Comparison of ENCODE assay signal across 8 cellular contexts in genomic region chr20:34190679-34191090, GRCh38. TPM values are rescaled to one million over a fixed set of nuclear protein-coding genes. Genes with fewer than 3 reads are reported as not detected.
DNase-seq lines count a peak whose midpoint lies in the region; ATAC-seq and TF ChIP-seq lines count a peak whose summit lies in the region.

No MANE protein-coding gene starts in this region.

- intact Hi-C loops in mucosa of descending colon (cut with DNase I, micrococcal nuclease) = no loop called here
- intact Hi-C loops in testis (cut with DNase I; ENCODE audit: low total_unique reads) = loop anchor here (10.0 kb wide), 1 partner anchor 124 kb away; no protein-coding TSS in a partner anchor

- no peaks in the 10 kb centered on the region for H3K27me3 ChIP-seq in testis

- no peaks in the 10 kb centered on the region for H3K36me3 ChIP-seq in mucosa of descending colon (ENCODE audit: low read depth)
- no peaks in the 10 kb centered on the region for H3K36me3 ChIP-seq in testis (ENCODE audit: low read depth, missing control alignments)

- WGBS in testis, 2 donors = 18 to 29% methylated on average over 3 of the region's 3 CpGs

- peak; percentile 95 for ATAC-seq in esophagus mucosa
- peak; percentile 88 for ATAC-seq in mucosa of descending colon
- ATAC-seq in GM21825 (IDR thresholded peaks at IDR 0.05; ENCODE audit: unreplicated experiment) = no peak

- peak; percentile 93 for DNase-seq in Ammon's horn (ENCODE audit: low spot score)
- DNase-seq in GOT3 (lab: John Stamatoyannopoulos, UW) = peak; percentile 38
- peak; percentile 83 for DNase-seq in NCI-H2227 (lab: John Stamatoyannopoulos, UW; ENCODE audit: unreplicated experiment)
- DNase-seq in activated CD4-positive, alpha-beta T cell treated with anti-CD3 and anti-CD28 coated beads, Interleukin-2, amount 50 U/mL, for 1 hour = peak; percentile 15
- DNase-seq in mucosa of descending colon = peak in 2 of 3 donors; percentile 68 to 71
- peak; percentile 89 for DNase-seq in testis

- TF ChIP-seq POLR2A in testis (IDR thresholded peaks at IDR 0.05) = no peak

- no peaks in the 10 kb centered on the region for H3K4me1 ChIP-seq in mucosa of descending colon (ENCODE audit: low read depth)
- H3K4me1 ChIP-seq in testis = no peaks in the 10 kb centered on the region

- TF ChIP-seq CTCF in mucosa of descending colon (IDR thresholded peaks at IDR 0.05) (no peak), testis (IDR thresholded peaks at IDR 0.05) (peak; percentile 45 to 66 (median 60))

- H3K9me3 ChIP-seq in mucosa of descending colon (no peaks in the 10 kb centered on the region), testis (no peaks in the 10 kb centered on the region)

- H3K27ac ChIP-seq in testis = no peak overlapping the region

- no peak overlapping the region for H3K4me3 ChIP-seq in mucosa of descending colon
- H3K4me3 ChIP-seq in testis = no peak overlapping the region

RNA-seq across cellular contexts. Expression of gene ASIP, which starts 50.5 kb away (rescaled TPM):
- not detected for total RNA-seq in esophagus mucosa
- not detected for total RNA-seq in mucosa of descending colon
- total RNA-seq in testis = 1 to 10 TPM in 1 of 2 donors, not detected in 1; 2.1 TPM
- 0.65 TPM for polyA plus RNA-seq in testis (ENCODE audit: insufficient read depth, low read depth, low replicate concordance)

Comparison
In these comparisons a context has a peak if more than half of its experiments do, and no peak if none do; other contexts are left out.
1. DNase-seq: peak in every context shown above with its lines; median percentile 93 in Ammon's horn; 89 in testis; 83 in NCI-H2227; 70 in mucosa of descending colon; 38 in GOT3; 15 in activated CD4-positive, alpha-beta T cell treated with anti-CD3 and anti-CD28 coated beads, Interleukin-2, amount 50 U/mL, for 1 hour.